8 cellular contexts compared by ENCODE assay signal in genomic region chr18:12946549-12947354, GRCh38. TPM values are rescaled to one million over a fixed set of nuclear protein-coding genes. Genes with fewer than 3 reads are reported as not detected.
DNase-seq lines count a peak whose midpoint lies in the region; ATAC-seq and TF ChIP-seq lines count a peak whose summit lies in the region.

No MANE protein-coding gene starts in this region.

- peaks cover 14 to 25% (median 16%) of the 10 kb centered on the region in 3 experiments for H3K36me3 Mint-ChIP-seq in H9 (ENCODE audit: insufficient read depth in 1 of 3, low read depth in 3 of 3)

- in situ Hi-C loops in GM13976 (cut with MboI; ENCODE audit: low sequenced_read_pairs, unreplicated experiment) = loop anchor here (10.0 to 25.0 kb wide), 2 partner anchors 52 to 559 kb away; partner anchors contain the start of gene AFG3L2

- H3K4me1 Mint-ChIP-seq in H9 = peaks cover 14 to 15% of the 10 kb centered on the region in 2 experiments

- H2BK20ac ChIP-seq in H9 (ENCODE audit: low read depth, low read length, poor library complexity, severe bottlenecking) = no peak overlapping the region

- H3K18ac ChIP-seq in H9 (ENCODE audit: insufficient read length, low read depth, low read length) (no peak overlapping the region), trophoblast cell (ENCODE audit: low read length) (no peak overlapping the region)

- no peaks in the 10 kb centered on the region for H4K20me1 ChIP-seq in H9 (ENCODE audit: control insufficient read depth, insufficient read depth, insufficient read length)

- ATAC-seq in left ventricle myocardium superior = peak; percentile 1

- peaks cover 8 to 10% of the 10 kb centered on the region in 2 experiments; a peak in 4 of 5 replicates for H3K9me3 Mint-ChIP-seq in H9

- intact Hi-C loops in left ventricle myocardium superior (cut with micrococcal nuclease) = loop anchor here (10.0 kb wide), 1 partner anchor 62 kb away; the partner anchor contains the start of gene PTPN2

- H4K91ac ChIP-seq in H9 (ENCODE audit: insufficient read length, low read depth, low read length) (no peak overlapping the region), trophoblast cell (ENCODE audit: low read depth, low read length) (peak overlapping the region; percentile 75)

- H3K27me3 Mint-ChIP-seq in H9 (ENCODE audit: low read depth) = no peaks in the 10 kb centered on the region

- peaks cover 0 to 2% of the 10 kb centered on the region in 2 experiments for H3K36me3 ChIP-seq in trophoblast cell (ENCODE audit: control insufficient read depth in 1 of 2, insufficient read depth in 2 of 2, low read length in 2 of 2)

- H3K4me1 ChIP-seq in H9 (ENCODE audit: insufficient read depth, low read length) (no peaks in the 10 kb centered on the region), trophoblast cell (ENCODE audit: control insufficient read depth in 1 of 2, insufficient read depth in 2 of 2, low read length in 2 of 2) (peaks cover 0 to 4% of the 10 kb centered on the region in 2 experiments)

- H4K12ac ChIP-seq in trophoblast cell (ENCODE audit: low read depth, low read length) = no peak overlapping the region

- H3K14ac ChIP-seq in H9 (ENCODE audit: insufficient read depth, low read length) (no peak overlapping the region), trophoblast cell (ENCODE audit: low read length) (peak overlapping the region; percentile 85)

- H3K4me2 ChIP-seq in H9 (ENCODE audit: insufficient read depth, insufficient read length, low read length) (peak overlapping the region; percentile 68), trophoblast cell (ENCODE audit: low read length) (peak overlapping the region; percentile 90)

- no peak overlapping the region for H2AFZ ChIP-seq in H9 (ENCODE audit: low read length)
- H2AFZ ChIP-seq in trophoblast cell (ENCODE audit: insufficient read depth, low read length, poor library complexity) = peak overlapping the region; percentile 61

- no peak overlapping the region for H2BK12ac ChIP-seq in H9 (ENCODE audit: insufficient read length, low read depth, low read length)
- no peak overlapping the region for H2BK12ac ChIP-seq in trophoblast cell (ENCODE audit: low read length)

- H2BK5ac ChIP-seq in H9 (ENCODE audit: insufficient read length, low read length) = no peak overlapping the region
- peak overlapping the region; percentile 56 for H2BK5ac ChIP-seq in trophoblast cell (ENCODE audit: low read depth, low read length, poor library complexity)

- H2BK15ac ChIP-seq in H9 (ENCODE audit: low read depth, low read length) = no peak overlapping the region

- H3K79me2 ChIP-seq in H9 (ENCODE audit: insufficient read depth, low read length) (peaks cover 11% of the 10 kb centered on the region; the same call in 1 of the 2 replicates), trophoblast cell (ENCODE audit: control insufficient read depth, insufficient read depth, low read length, poor library complexity) (peaks cover 12% of the 10 kb centered on the region)

- H3K4ac ChIP-seq in H9 (ENCODE audit: low read depth, low read length) = no peak overlapping the region
- no peak overlapping the region for H3K4ac ChIP-seq in trophoblast cell (ENCODE audit: low read depth, low read length)

- WGBS in H9 (ENCODE audit: extremely low coverage, insufficient read length, low lambda C conversion rate) = no CpG with 5 or more reads among the region's 17 CpGs
- 2 to 4% (median 3%) methylated on average over 17 of the region's 17 CpGs for WGBS in adipose tissue, 3 donors
- WGBS in trophoblast cell (ENCODE audit: extremely low coverage, insufficient coverage, insufficient read length) = no CpG with 5 or more reads among the region's 17 CpGs

- H3K4me3 ChIP-seq in trophoblast cell (ENCODE audit: low read depth, low read length) = peak overlapping the region; percentile 74

- H3K4me3 Mint-ChIP-seq in H9 = peak overlapping the region; percentile 75 to 94

- peaks cover 9% of the 10 kb centered on the region for H3K23me2 ChIP-seq in H9 (ENCODE audit: insufficient read length, low read depth, low read length, poor library complexity, severe bottlenecking)

- DNase-seq in DMS 273 (lab: John Stamatoyannopoulos, UW; ENCODE audit: unreplicated experiment) (peak; percentile 78), H9 (peak; percentile 62), NCI-H524 (lab: John Stamatoyannopoulos, UW) (peak; percentile 40 to 77), left ventricle myocardium superior (peak; percentile 62), trophoblast cell (peak; percentile 55 to 88), GM13976 (ENCODE audit: low spot score) (no peak)
- no peak for DNase-seq in stimulated activated CD4-positive, alpha-beta T cell treated with anti-CD3 and anti-CD28 coated beads, Interleukin-15, amount 100 ng/mL, for 24 hours

- H3K23ac ChIP-seq in H9 (ENCODE audit: insufficient read length, low read depth, low read length) = no peak overlapping the region
- no peak overlapping the region for H3K23ac ChIP-seq in trophoblast cell (ENCODE audit: low read length)

- peak; percentile 13; the same call in 1 of the 3 replicates for TF ChIP-seq CTCF in H9 (conservative IDR thresholded peaks at IDR 0.05)
- TF ChIP-seq CTCF in GM13976 (IDR thresholded peaks at IDR 0.05; ENCODE audit: borderline replicate concordance, control extremely low read depth, extremely low read depth, insufficient read depth, missing control alignments) = no peak

- no peak overlapping the region for H3T11ph ChIP-seq in H9 (ENCODE audit: low read length)

- no peak overlapping the region for H3K56ac ChIP-seq in H9 (ENCODE audit: insufficient read length, low read depth, low read length)

- no peak overlapping the region for H4K5ac ChIP-seq in H9 (ENCODE audit: insufficient read length, low read depth, low read length)

- no peak overlapping the region for H4K8ac ChIP-seq in H9 (replicated peaks; ENCODE audit: insufficient read length, low read depth, low read length)
- H4K8ac ChIP-seq in trophoblast cell (ENCODE audit: low read depth, low read length) = peak overlapping the region; percentile 62

- H2BK120ac ChIP-seq in H9 (ENCODE audit: low read depth, low read length, poor library complexity, severe bottlenecking) (no peak overlapping the region), trophoblast cell (ENCODE audit: insufficient read depth, low read length, poor library complexity) (peak overlapping the region; percentile 78)

- no peak overlapping the region for H2AK5ac ChIP-seq in H9 (ENCODE audit: insufficient read length, low read length)
- H2AK5ac ChIP-seq in trophoblast cell (ENCODE audit: low read length) = no peak overlapping the region

- H3K9me3 ChIP-seq in H9 (ENCODE audit: control insufficient read depth, low read depth, low read length) = no peaks in the 10 kb centered on the region
- H3K9me3 ChIP-seq in trophoblast cell (ENCODE audit: insufficient read depth, low read depth, low read length) = peaks cover 2% of the 10 kb centered on the region

- H3K9ac ChIP-seq in H9 (ENCODE audit: extremely low read depth, insufficient read length, low read length) (peak overlapping the region; percentile 42), trophoblast cell (ENCODE audit: low read length) (peak overlapping the region; percentile 59)

- H3K79me1 ChIP-seq in H9 (ENCODE audit: insufficient read depth, low read depth, low read length, poor library complexity, severe bottlenecking) (peaks cover 3% of the 10 kb centered on the region), trophoblast cell (ENCODE audit: low read length) (peaks cover 12% of the 10 kb centered on the region)

- H3K27me3 ChIP-seq in H9 (ENCODE audit: insufficient read depth, low read length) = no peaks in the 10 kb centered on the region
- no peaks in the 10 kb centered on the region for H3K27me3 ChIP-seq in trophoblast cell (ENCODE audit: insufficient read depth, low read length)

- H3K27ac ChIP-seq in H9 (ENCODE audit: insufficient read length, low read depth, low read length) (no peak overlapping the region), adipose tissue (ENCODE audit: low read depth, low read length) (peak overlapping the region; percentile 48), trophoblast cell (ENCODE audit: low read depth, low read length) (peak overlapping the region; percentile 94)

- peak overlapping the region; percentile 57 to 95 (median 88) for H3K27ac Mint-ChIP-seq in H9

RNA-seq across cellular contexts. Expression of gene SEH1L, which starts 1.1 kb away (rescaled TPM):
- total RNA-seq in H9 (2021) (93.3 and 97.2 TPM in 2 replicates), left ventricle myocardium superior (17.3 TPM)
- 10 to 100 TPM; 10.5 to 25.8 (median 18.7) TPM for polyA plus RNA-seq in adipose tissue
- 18.6 and 20.1 TPM in 2 replicates for polyA plus RNA-seq in trophoblast cell (2013)

RNA-seq across cellular contexts. Expression of gene CEP192, which starts 44.4 kb away (rescaled TPM):
- total RNA-seq in H9 (2021) (22.0 and 23.5 TPM in 2 replicates), left ventricle myocardium superior (26.7 TPM)
- polyA plus RNA-seq in adipose tissue = 1 to 10 TPM; 6.2 to 8.9 (median 6.5) TPM
- polyA plus RNA-seq in trophoblast cell (2013) = 9.6 and 11.0 TPM in 2 replicates

Comparison
In these comparisons a context has a peak if more than half of its experiments do, and no peak if none do; other contexts are left out.
1. DNase-seq: peak in DMS 273 (single experiment), H9 (single experiment), NCI-H524 (2 of 2), left ventricle myocardium superior (single experiment) and trophoblast cell (2 of 2); none in stimulated activated CD4-positive, alpha-beta T cell treated with anti-CD3 and anti-CD28 coated beads, Interleukin-15, amount 100 ng/mL, for 24 hours (single experiment) and GM13976 (single experiment).